24 cellular contexts compared by ENCODE assay signal in genomic region chr19:21823224-21823623, GRCh38.
"Had no signal": no experiment of that assay in that cellular context is flagged by ENCODE, and none has a peak within 500 bp of the region (broad histone marks: within the 10 kb centered on the region; RNA-seq: fewer than 3 reads in every experiment).

No MANE protein-coding gene starts in this region.

- H3K4me3 ChIP-seq: coronary artery, esophagus muscularis mucosa, gastroesophageal sphincter, heart right ventricle, left lung, psoas muscle, sigmoid colon, stomach, thyroid gland had no signal

- H3K4me3 Mint-ChIP-seq: naive thymus-derived CD8-positive, alpha-beta T cell; nephron progenitor cell; stimulated activated memory B cell treated with anti-CD40 and anti-IgM and Interleukin-4, amounts not matched to agents 10 μg/mL and 1 μg/mL and 100 μg/mL, for 72 hours had no signal

- H3K4me1 Mint-ChIP-seq: nephron progenitor cell; stimulated activated memory B cell treated with anti-CD40 and anti-IgM and Interleukin-4, amounts not matched to agents 10 μg/mL and 1 μg/mL and 100 μg/mL, for 72 hours had no signal

- DNase-seq: dermis blood vessel endothelial cell; effector memory CD4-positive, alpha-beta T cell; foreskin keratinocyte; heart right ventricle; hippocampal formation; left cardiac atrium; left lung; mesenchymal stem cell; midbrain; naive thymus-derived CD8-positive, alpha-beta T cell; nephron progenitor cell; nucleus accumbens; psoas muscle; right cardiac atrium; sigmoid colon; stimulated activated CD4-positive, alpha-beta T cell treated with anti-CD3 and anti-CD28 coated beads, Interleukin-2, amount 100 ng/mL, for 24 hours; stimulated activated CD4-positive, alpha-beta T cell treated with anti-CD3 and anti-CD28 coated beads, Interleukin-4, amount 100 ng/mL, for 24 hours; stomach; thyroid gland; trophoblast cell had no signal

- H3K27ac Mint-ChIP-seq: nephron progenitor cell; stimulated activated memory B cell treated with anti-CD40 and anti-IgM and Interleukin-4, amounts not matched to agents 10 μg/mL and 1 μg/mL and 100 μg/mL, for 72 hours had no signal

- H3K27me3 Mint-ChIP-seq: naive thymus-derived CD8-positive, alpha-beta T cell; stimulated activated memory B cell treated with anti-CD40 and anti-IgM and Interleukin-4, amounts not matched to agents 10 μg/mL and 1 μg/mL and 100 μg/mL, for 72 hours had no signal

- H3K36me3 ChIP-seq: thyroid gland had no signal

- H3K27me3 ChIP-seq: esophagus muscularis mucosa, foreskin keratinocyte, gastroesophageal sphincter, heart right ventricle, left lung, sigmoid colon, stomach, thyroid gland had no signal

- H3K4me1 ChIP-seq: foreskin keratinocyte, heart right ventricle, left lung, psoas muscle had no signal

- ATAC-seq: foreskin keratinocyte; gastroesophageal sphincter; heart right ventricle; left cardiac atrium; left lung; naive thymus-derived CD8-positive, alpha-beta T cell; psoas muscle; right cardiac atrium; stimulated activated memory B cell treated with anti-CD40 and anti-IgM and Interleukin-4, amounts not matched to agents 10 μg/mL and 1 μg/mL and 100 μg/mL, for 72 hours had no signal

- H3K9me3 ChIP-seq: esophagus muscularis mucosa, thyroid gland had no signal

- H3K27ac ChIP-seq: coronary artery, foreskin keratinocyte, gastroesophageal sphincter, heart right ventricle, left lung, psoas muscle, sigmoid colon, stomach, thyroid gland had no signal
